ENCODE assay signal across 21 cellular contexts in genomic region chr7:91353923-91354322, GRCh38.
"Had no signal": no experiment of that assay in that cellular context is flagged by ENCODE, and none has a peak within 500 bp of the region (broad histone marks: within the 10 kb centered on the region; RNA-seq: fewer than 3 reads in every experiment).

No MANE protein-coding gene starts in this region.

- H3K9me3 Mint-ChIP-seq: activated B cell treated with CpG ODN at 0.5 μM for 24 hours; activated CD4-positive, alpha-beta memory T cell treated with anti-CD3 and anti-CD28 coated beads, Interleukin-2, amount 10 ng/mL, durations not matched to agents 7 days and 5 days; activated naive CD8-positive, alpha-beta T cell treated with anti-CD3 and anti-CD28 coated beads, Interleukin-2, amount 10 ng/mL, durations not matched to agents 7 days and 5 days; memory B cell; naive thymus-derived CD8-positive, alpha-beta T cell; T-cell had no signal

- H3K4me3 ChIP-seq: body of pancreas, tibial nerve had no signal

- H2AFZ ChIP-seq: parathyroid adenoma had no signal

- H3K27ac Mint-ChIP-seq: activated B cell treated with CpG ODN at 0.5 μM for 24 hours; activated CD4-positive, alpha-beta memory T cell treated with anti-CD3 and anti-CD28 coated beads, Interleukin-2, amount 10 ng/mL, durations not matched to agents 7 days and 5 days; activated CD8-positive, alpha-beta memory T cell treated with anti-CD3 and anti-CD28 coated beads, Interleukin-2, amount 10 ng/mL, durations not matched to agents 7 days and 5 days; activated naive CD8-positive, alpha-beta T cell treated with anti-CD3 and anti-CD28 coated beads, Interleukin-2, amount 10 ng/mL, durations not matched to agents 7 days and 5 days; effector memory CD8-positive, alpha-beta T cell; memory B cell; naive thymus-derived CD8-positive, alpha-beta T cell; T-cell had no signal

- H3K4me1 Mint-ChIP-seq: activated B cell treated with CpG ODN at 0.5 μM for 24 hours; activated CD4-positive, alpha-beta memory T cell treated with anti-CD3 and anti-CD28 coated beads, Interleukin-2, amount 10 ng/mL, durations not matched to agents 7 days and 5 days; activated CD8-positive, alpha-beta memory T cell treated with anti-CD3 and anti-CD28 coated beads, Interleukin-2, amount 10 ng/mL, durations not matched to agents 7 days and 5 days; activated naive CD8-positive, alpha-beta T cell treated with anti-CD3 and anti-CD28 coated beads, Interleukin-2, amount 10 ng/mL, durations not matched to agents 7 days and 5 days; naive thymus-derived CD8-positive, alpha-beta T cell; T-cell had no signal

- DNase-seq: activated B cell treated with CpG ODN at 0.5 μM for 24 hours; activated CD4-positive, alpha-beta memory T cell treated with anti-CD3 and anti-CD28 coated beads, Interleukin-2, amount 10 ng/mL, durations not matched to agents 7 days and 5 days; activated CD4-positive, alpha-beta T cell treated with anti-CD3 and anti-CD28 coated beads for 48 hours; activated CD8-positive, alpha-beta memory T cell treated with anti-CD3 and anti-CD28 coated beads, Interleukin-2, amount 10 ng/mL, durations not matched to agents 7 days and 5 days; activated naive CD4-positive, alpha-beta T cell treated with Interleukin-2 at 50 U/mL for 16 hours; activated naive CD8-positive, alpha-beta T cell treated with anti-CD3 and anti-CD28 coated beads, Interleukin-2, amount 10 ng/mL, durations not matched to agents 7 days and 5 days; body of pancreas; dermis blood vessel endothelial cell; effector memory CD8-positive, alpha-beta T cell; foreskin melanocyte; left ventricle myocardium superior; naive thymus-derived CD8-positive, alpha-beta T cell; stimulated activated CD4-positive, alpha-beta T cell treated with anti-CD3 and anti-CD28 coated beads, Interleukin-12 subunit alpha, Interleukin-12 subunit beta, amount 100 ng/mL, for 4 hours; stimulated activated CD4-positive, alpha-beta T cell treated with anti-CD3 and anti-CD28 coated beads, Interleukin-1b, Interleukin-23, amount 100 ng/mL, for 48 hours; stimulated activated CD8-positive, alpha-beta memory T cell treated with anti-CD3 and anti-CD28 coated beads, Interleukin-4, amount 100 ng/mL, for 48 hours; stimulated activated naive CD4-positive, alpha-beta T cell; substantia nigra; T-cell had no signal

- H3K27me3 Mint-ChIP-seq: activated CD4-positive, alpha-beta memory T cell treated with anti-CD3 and anti-CD28 coated beads, Interleukin-2, amount 10 ng/mL, durations not matched to agents 7 days and 5 days; activated CD8-positive, alpha-beta memory T cell treated with anti-CD3 and anti-CD28 coated beads, Interleukin-2, amount 10 ng/mL, durations not matched to agents 7 days and 5 days; activated naive CD8-positive, alpha-beta T cell treated with anti-CD3 and anti-CD28 coated beads, Interleukin-2, amount 10 ng/mL, durations not matched to agents 7 days and 5 days; effector memory CD8-positive, alpha-beta T cell had no signal

- H3K79me2 ChIP-seq: parathyroid adenoma had no signal

- H3K27ac ChIP-seq: body of pancreas, parathyroid adenoma, tibial nerve had no signal

- H3K4me1 ChIP-seq: body of pancreas, parathyroid adenoma had no signal

- H3K36me3 Mint-ChIP-seq: activated CD8-positive, alpha-beta memory T cell treated with anti-CD3 and anti-CD28 coated beads, Interleukin-2, amount 10 ng/mL, durations not matched to agents 7 days and 5 days; activated naive CD8-positive, alpha-beta T cell treated with anti-CD3 and anti-CD28 coated beads, Interleukin-2, amount 10 ng/mL, durations not matched to agents 7 days and 5 days; memory B cell; naive thymus-derived CD8-positive, alpha-beta T cell; T-cell had no signal

- H3K9me3 ChIP-seq: body of pancreas, tibial nerve had no signal

- H3K4me3 Mint-ChIP-seq: activated B cell treated with CpG ODN at 0.5 μM for 24 hours; activated CD4-positive, alpha-beta memory T cell treated with anti-CD3 and anti-CD28 coated beads, Interleukin-2, amount 10 ng/mL, durations not matched to agents 7 days and 5 days; activated CD8-positive, alpha-beta memory T cell treated with anti-CD3 and anti-CD28 coated beads, Interleukin-2, amount 10 ng/mL, durations not matched to agents 7 days and 5 days; activated naive CD8-positive, alpha-beta T cell treated with anti-CD3 and anti-CD28 coated beads, Interleukin-2, amount 10 ng/mL, durations not matched to agents 7 days and 5 days; effector memory CD8-positive, alpha-beta T cell; memory B cell; naive thymus-derived CD8-positive, alpha-beta T cell; T-cell had no signal

- H3K9ac ChIP-seq: parathyroid adenoma had no signal

- H3K27me3 ChIP-seq: body of pancreas, tibial nerve had no signal

- ATAC-seq: activated CD8-positive, alpha-beta memory T cell treated with anti-CD3 and anti-CD28 coated beads, Interleukin-2, amount 10 ng/mL, durations not matched to agents 7 days and 5 days; body of pancreas; effector memory CD8-positive, alpha-beta T cell; left ventricle myocardium superior; naive thymus-derived CD8-positive, alpha-beta T cell; T-cell had no signal

- H3K36me3 ChIP-seq: tibial nerve had no signal
